8 cellular contexts compared by ENCODE assay signal in genomic region chr18:62982600-62983251, GRCh38.
A peak's percentile ranks its signal among the peaks of the same experiment; 100 is the strongest.
DNase-seq lines count a peak whose midpoint lies in the region; ATAC-seq, FAIRE-seq and TF ChIP-seq lines count a peak whose summit lies in the region.

No MANE protein-coding gene starts in this region.

- DNase-seq in A172 (ENCODE audit: low spot score) = peak; percentile 15
- DNase-seq in NCI-H1092 treated with DMSO at 0.1 percent for 48 hours (lab: John Stamatoyannopoulos, UW) = peak; percentile 60
- DNase-seq in bronchial epithelial cell (ENCODE audit: low read depth) = peak; percentile 41
- DNase-seq in islet precursor cell = peak; percentile 72
- peak; percentile 12 to 29 for DNase-seq in stimulated activated CD4-positive, alpha-beta T cell treated with anti-CD3 and anti-CD28 coated beads, Interleukin-1b, Interleukin-23, amount 100 ng/mL, for 1 hour (ENCODE audit: low read depth in 2 of 2)

- H3K36me3 ChIP-seq in bronchial epithelial cell (ENCODE audit: control insufficient read depth, insufficient read depth, low read length) = peaks cover 3% of the 10 kb centered on the region

- FAIRE-seq in bronchial epithelial cell (lab: Jason Lieb, UNC) = peak; percentile 83

- H3K4me3 ChIP-seq in GM12875 (ENCODE audit: low read depth, low read length) (no peak overlapping the region), WI38 (ENCODE audit: low read depth, low read length) (no peak overlapping the region), bronchial epithelial cell (ENCODE audit: low read depth, low read length) (no peak overlapping the region)

- no peak for ATAC-seq in GM18873 (IDR thresholded peaks at IDR 0.05; ENCODE audit: low FRiP score, unreplicated experiment)

- TF ChIP-seq CTCF in GM12875 (IDR thresholded peaks at IDR 0.05; ENCODE audit: borderline replicate concordance, insufficient read depth, low read depth, low read length) (peak; percentile 66), WI38 (IDR thresholded peaks at IDR 0.05; ENCODE audit: low read depth, low read length) (peak; percentile 58), bronchial epithelial cell (IDR thresholded peaks at IDR 0.05; ENCODE audit: insufficient read depth, low read length, severe bottlenecking) (peak; percentile 83)

- H3K27me3 ChIP-seq in bronchial epithelial cell (ENCODE audit: control insufficient read depth, insufficient read depth, low read length) = peaks cover 2% of the 10 kb centered on the region

Comparison
In these comparisons a context has a peak if more than half of its experiments do, and no peak if none do; other contexts are left out.
1. DNase-seq: peak in every context shown above with its lines; median percentile 72 in islet precursor cell; 60 in NCI-H1092 treated with DMSO at 0.1 percent for 48 hours; 41 in bronchial epithelial cell; 20 in stimulated activated CD4-positive, alpha-beta T cell treated with anti-CD3 and anti-CD28 coated beads, Interleukin-1b, Interleukin-23, amount 100 ng/mL, for 1 hour; 15 in A172.